ENCODE assay signal across 9 cellular contexts in the genomic region with DNA sequence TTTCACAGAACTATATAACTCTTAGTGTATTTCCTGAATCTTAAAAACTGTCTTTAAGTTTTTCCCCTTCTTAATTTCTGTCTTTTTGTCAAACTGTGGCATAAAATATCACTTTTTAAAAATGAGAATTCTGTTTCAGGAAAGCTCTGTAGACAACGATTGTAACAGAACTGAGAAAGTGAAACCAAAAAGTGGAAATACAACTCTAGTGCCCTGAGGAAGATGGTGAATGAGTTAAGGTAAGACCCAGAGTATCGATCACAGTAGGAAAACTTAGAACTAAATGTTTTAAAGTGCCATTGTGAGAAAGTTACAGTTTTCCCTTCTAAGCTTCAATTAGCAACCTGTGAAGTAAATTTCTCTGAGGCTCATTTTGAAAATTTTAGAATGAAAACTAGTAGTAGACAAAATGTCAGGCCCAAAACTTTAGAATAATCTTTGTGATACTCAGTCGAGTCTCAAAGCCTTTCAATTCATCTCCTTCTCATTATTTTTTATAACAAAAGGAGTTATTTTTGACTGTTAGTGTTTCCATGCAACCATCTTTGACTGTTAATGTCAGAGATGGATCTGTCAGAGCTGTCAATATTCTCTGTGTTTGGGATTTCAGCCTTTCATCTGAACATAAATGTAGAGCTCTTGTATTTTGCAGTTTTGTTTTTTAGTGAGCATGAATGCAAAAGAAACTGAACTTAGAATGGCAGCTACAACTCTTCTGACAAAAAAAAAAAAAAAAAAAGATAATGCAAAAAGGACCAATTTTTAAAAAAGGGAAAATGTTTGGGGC. TPM values are rescaled to one million over a fixed set of nuclear protein-coding genes. Genes with fewer than 3 reads are reported as not detected.
DNase-seq lines count a peak whose midpoint lies in the region; ATAC-seq, FAIRE-seq and TF ChIP-seq lines count a peak whose summit lies in the region.
"Had no signal": no experiment of that assay in that cellular context is flagged by ENCODE, and none has a peak within 500 bp of the region (broad histone marks: within the 10 kb centered on the region; RNA-seq: fewer than 3 reads in every experiment).

No MANE protein-coding gene starts in this region.

- H3K9me3 Mint-ChIP-seq in MCF 10A (ENCODE audit: unreplicated experiment): no peaks in the 10 kb centered on the region

- DNase-seq in MCF 10A (ENCODE audit: unreplicated experiment) (peak; percentile 20), D721Med (ENCODE audit: insufficient read length, low spot score) (no peak), brain microvascular endothelial cell (no peak)
- no peak for DNase-seq in effector CD8-positive, alpha-beta T cell (lab: John Stamatoyannopoulos, UW)
- DNase-seq in stimulated activated CD8-positive, alpha-beta memory T cell treated with anti-CD3 and anti-CD28 coated beads, Interleukin-4, amount 100 ng/mL, for 48 hours: no peak

- in situ Hi-C loops in brain microvascular endothelial cell (cut with HindIII; ENCODE audit: low pct_ligation_motif_present, low sequenced_read_pairs): no loop called here

- no peak for FAIRE-seq in D721Med (lab: Jason Lieb, UNC)
- FAIRE-seq: colon had no signal

- H3K27me3 Mint-ChIP-seq in MCF 10A (ENCODE audit: insufficient read depth, unreplicated experiment): peaks cover 16% of the 10 kb centered on the region

- intact Hi-C loops in MCF 10A (cut with micrococcal nuclease): no loop called here

- H3K4me3 ChIP-seq in BLaER1 treated with 17β-estradiol and CSF1 and Interleukin-3, amounts not matched to agents 10 nM and 100 nM: no peak overlapping the region
- H3K4me3 ChIP-seq in brain microvascular endothelial cell (ENCODE audit: low read depth, low read length): no peak overlapping the region

- TF ChIP-seq CTCF in MCF 10A (IDR thresholded peaks at IDR 0.05; ENCODE audit: unreplicated experiment): no peak
- no peak for TF ChIP-seq CTCF in D721Med (IDR thresholded peaks at IDR 0.05; ENCODE audit: insufficient read depth, missing control alignments)
- no peak for TF ChIP-seq CTCF in brain microvascular endothelial cell (IDR thresholded peaks at IDR 0.05; ENCODE audit: low read depth, low read length, missing control alignments)

- H3K36me3 ChIP-seq in BLaER1 treated with 17β-estradiol and CSF1 and Interleukin-3, amounts not matched to agents 10 nM and 100 nM: no peaks in the 10 kb centered on the region
- no peaks in the 10 kb centered on the region for H3K36me3 ChIP-seq in brain microvascular endothelial cell (replicated peaks)

- POLR2A ChIA-PET in MCF 10A (lab: Yijun Ruan, JAX): interaction anchor here (0.7 to 1.0 kb wide), 2 partner anchors 43 to 49 kb away, joined by 3 read pairs; no protein-coding TSS in a partner anchor

- H3K9me3 ChIP-seq in BLaER1 treated with 17β-estradiol and CSF1 and Interleukin-3, amounts not matched to agents 10 nM and 100 nM (replicated peaks in 1 of 11): no peaks in the 10 kb centered on the region

- CTCF ChIA-PET in MCF 10A (lab: Yijun Ruan, JAX): interaction anchor here (0.6 kb wide), 3 partner anchors 29 to 904 kb away, joined by 3 to 4 read pairs (median 4); no protein-coding TSS in a partner anchor

- no peak overlapping the region for H3K27ac ChIP-seq in BLaER1 treated with 17β-estradiol and CSF1 and Interleukin-3, amounts not matched to agents 10 nM and 100 nM
- H3K27ac ChIP-seq in brain microvascular endothelial cell: no peak overlapping the region

- no TSS peak for BruUV-seq in MCF 10A (replicated peaks; lab: Mats Ljungman, UMichigan)

- peak overlapping the region in 7 of 11 experiments; percentile 8 to 45 (median 18); a peak in 8 of 22 replicates for H3K4me2 ChIP-seq in BLaER1 treated with 17β-estradiol and CSF1 and Interleukin-3, amounts not matched to agents 10 nM and 100 nM

- ATAC-seq in GM19452 (IDR thresholded peaks at IDR 0.05; ENCODE audit: unreplicated experiment): peak; percentile 69
- ATAC-seq in HG03460 (IDR thresholded peaks at IDR 0.05; ENCODE audit: unreplicated experiment): peak; percentile 78

- H3K4me1 Mint-ChIP-seq in MCF 10A (ENCODE audit: insufficient read depth, unreplicated experiment): no peaks in the 10 kb centered on the region

- H3K9ac ChIP-seq in BLaER1 treated with 17β-estradiol and CSF1 and Interleukin-3, amounts not matched to agents 10 nM and 100 nM: no peak overlapping the region

- peak overlapping the region; percentile 39 for H3K4me3 Mint-ChIP-seq in MCF 10A (ENCODE audit: unreplicated experiment)

- no peaks in the 10 kb centered on the region for H3K27me3 ChIP-seq in BLaER1 treated with 17β-estradiol and CSF1 and Interleukin-3, amounts not matched to agents 10 nM and 100 nM
- no peaks in the 10 kb centered on the region for H3K27me3 ChIP-seq in brain microvascular endothelial cell (replicated peaks)

- H3K4me1 ChIP-seq in BLaER1 treated with 17β-estradiol and CSF1 and Interleukin-3, amounts not matched to agents 10 nM and 100 nM: no peaks in the 10 kb centered on the region

- H3K36me3 Mint-ChIP-seq in MCF 10A (ENCODE audit: insufficient read depth, unreplicated experiment): no peaks in the 10 kb centered on the region

- H4K20me1 ChIP-seq in BLaER1 treated with 17β-estradiol and CSF1 and Interleukin-3, amounts not matched to agents 10 nM and 100 nM: no peaks in the 10 kb centered on the region

- H3K27ac Mint-ChIP-seq in MCF 10A (ENCODE audit: low read depth, unreplicated experiment): no peak overlapping the region

RNA-seq across cellular contexts. Expression of a gene that starts 19.0 kb away (rescaled TPM):
- not detected in 2 replicates for total RNA-seq in MCF 10A (2022)
